In genomic region chr11:108228236-108228635, GRCh38 we compare ENCODE assay signal across 18 cellular contexts. TPM values are rescaled to one million over a fixed set of nuclear protein-coding genes. Genes with fewer than 3 reads are reported as not detected.
DNase-seq lines count a peak whose midpoint lies in the region; ATAC-seq, FAIRE-seq and TF ChIP-seq lines count a peak whose summit lies in the region.
"Had no signal": no experiment of that assay in that cellular context is flagged by ENCODE, and none has a peak within 500 bp of the region (broad histone marks: within the 10 kb centered on the region; RNA-seq: fewer than 3 reads in every experiment).

No MANE protein-coding gene starts in this region.

- no peaks in the 10 kb centered on the region for H3K9me3 Mint-ChIP-seq in activated CD8-positive, alpha-beta memory T cell treated with anti-CD3 and anti-CD28 coated beads, Interleukin-2, amount 10 ng/mL, durations not matched to agents 7 days and 5 days (ENCODE audit: low read depth)
- H3K9me3 Mint-ChIP-seq in activated naive CD8-positive, alpha-beta T cell treated with anti-CD3 and anti-CD28 coated beads for 36 hours: no peaks in the 10 kb centered on the region
- no peaks in the 10 kb centered on the region for H3K9me3 Mint-ChIP-seq in natural killer cell
- H3K9me3 Mint-ChIP-seq: type B pancreatic cell had no signal

- H3K27ac Mint-ChIP-seq in activated CD8-positive, alpha-beta memory T cell treated with anti-CD3 and anti-CD28 coated beads, Interleukin-2, amount 10 ng/mL, durations not matched to agents 7 days and 5 days: peak overlapping the region; percentile 52
- H3K27ac Mint-ChIP-seq in activated naive CD8-positive, alpha-beta T cell treated with anti-CD3 and anti-CD28 coated beads for 36 hours: peak overlapping the region; percentile 90
- H3K27ac Mint-ChIP-seq in natural killer cell: no peak overlapping the region
- H3K27ac Mint-ChIP-seq: type B pancreatic cell had no signal

- peaks cover 26% of the 10 kb centered on the region for H3K4me1 Mint-ChIP-seq in activated CD8-positive, alpha-beta memory T cell treated with anti-CD3 and anti-CD28 coated beads, Interleukin-2, amount 10 ng/mL, durations not matched to agents 7 days and 5 days
- peaks cover 57% of the 10 kb centered on the region for H3K4me1 Mint-ChIP-seq in activated naive CD8-positive, alpha-beta T cell treated with anti-CD3 and anti-CD28 coated beads for 36 hours
- H3K4me1 Mint-ChIP-seq in natural killer cell: peaks cover 52 to 56% of the 10 kb centered on the region in 2 donors

- peaks cover 58% of the 10 kb centered on the region for H3K36me3 Mint-ChIP-seq in activated CD8-positive, alpha-beta memory T cell treated with anti-CD3 and anti-CD28 coated beads, Interleukin-2, amount 10 ng/mL, durations not matched to agents 7 days and 5 days
- peaks cover 51% of the 10 kb centered on the region for H3K36me3 Mint-ChIP-seq in activated naive CD8-positive, alpha-beta T cell treated with anti-CD3 and anti-CD28 coated beads for 36 hours
- peaks cover 31% of the 10 kb centered on the region for H3K36me3 Mint-ChIP-seq in natural killer cell

- no peak for ATAC-seq in activated CD8-positive, alpha-beta memory T cell treated with anti-CD3 and anti-CD28 coated beads, Interleukin-2, amount 10 ng/mL, durations not matched to agents 7 days and 5 days
- ATAC-seq in natural killer cell (no peak), HG02610 (IDR thresholded peaks at IDR 0.05; ENCODE audit: unreplicated experiment) (no peak)
- ATAC-seq: right cardiac atrium had no signal

- CTCF ChIA-PET in activated CD8-positive, alpha-beta memory T cell treated with anti-CD3 and anti-CD28 coated beads, Interleukin-2, amount 10 ng/mL, durations not matched to agents 7 days and 5 days (lab: Charles Lee): no interaction called here

- intact Hi-C loops in natural killer cell (cut with micrococcal nuclease): loop anchor here (10.0 kb wide), 1 partner anchor 773 kb away; the partner anchor contains the start of gene CWF19L2

- no peak for DNase-seq in activated CD8-positive, alpha-beta memory T cell treated with anti-CD3 and anti-CD28 coated beads, Interleukin-2, amount 10 ng/mL, durations not matched to agents 7 days and 5 days
- no peak for DNase-seq in activated CD8-positive, alpha-beta memory T cell treated with anti-CD3 and anti-CD28 coated beads for 24 hours
- no peak for DNase-seq in GM19239 (ENCODE audit: insufficient read length, low spot score)
- DNase-seq in activated naive CD8-positive, alpha-beta T cell treated with anti-CD3 and anti-CD28 coated beads for 36 hours: no peak
- no peak for DNase-seq in natural killer cell
- DNase-seq in frontal cortex (ENCODE audit: low spot score in 2 of 2): no peak
- DNase-seq in A172 (ENCODE audit: low spot score): no peak
- DNase-seq: ACHN, dorsolateral prefrontal cortex, GOT3, NCI-H187, NCI-H345, right cardiac atrium, stomach, T-helper 1 cell had no signal

- H3K4me3 Mint-ChIP-seq in activated CD8-positive, alpha-beta memory T cell treated with anti-CD3 and anti-CD28 coated beads, Interleukin-2, amount 10 ng/mL, durations not matched to agents 7 days and 5 days: no peak overlapping the region
- H3K4me3 Mint-ChIP-seq in activated naive CD8-positive, alpha-beta T cell treated with anti-CD3 and anti-CD28 coated beads for 36 hours: peak overlapping the region; percentile 63
- H3K4me3 Mint-ChIP-seq in natural killer cell: peak overlapping the region; percentile 77
- H3K4me3 Mint-ChIP-seq: type B pancreatic cell had no signal

- no peaks in the 10 kb centered on the region for H3K27me3 Mint-ChIP-seq in activated CD8-positive, alpha-beta memory T cell treated with anti-CD3 and anti-CD28 coated beads, Interleukin-2, amount 10 ng/mL, durations not matched to agents 7 days and 5 days
- no peaks in the 10 kb centered on the region for H3K27me3 Mint-ChIP-seq in activated naive CD8-positive, alpha-beta T cell treated with anti-CD3 and anti-CD28 coated beads for 36 hours
- H3K27me3 Mint-ChIP-seq in natural killer cell (ENCODE audit: low read depth in 2 of 2): no peaks in the 10 kb centered on the region
- H3K27me3 Mint-ChIP-seq: type B pancreatic cell had no signal

- FAIRE-seq in GM19239 (lab: Jason Lieb, UNC) (peak; percentile 11), frontal cortex (lab: Jason Lieb, UNC) (no peak)
- FAIRE-seq: bronchial epithelial cell had no signal

- TF ChIP-seq CTCF in natural killer cell (IDR thresholded peaks at IDR 0.05): no peak

RNA-seq across cellular contexts. Expression of gene ATM, which starts 5.4 kb away (rescaled TPM):
- 100 to 1,000 TPM in 1 of 2 experiments, 10 to 100 TPM in 1; 84.3 to 113 TPM for total RNA-seq in activated CD8-positive, alpha-beta memory T cell treated with anti-CD3 and anti-CD28 coated beads, Interleukin-2, amount 10 ng/mL, durations not matched to agents 7 days and 5 days
- total RNA-seq in activated naive CD8-positive, alpha-beta T cell treated with anti-CD3 and anti-CD28 coated beads for 36 hours: 10 to 100 TPM; 65.6 to 65.7 TPM
- 100 to 1,000 TPM; 502 to 568 (median 539) TPM for total RNA-seq in natural killer cell
- total RNA-seq in frontal cortex: 134 TPM
- total RNA-seq in A172 (2014; rRNA removed; shearing (Covaris generic)): 15.5 and 30.3 TPM in 2 replicates

RNA-seq across cellular contexts. Expression of gene NPAT, which starts 5.8 kb away (rescaled TPM):
- total RNA-seq in activated CD8-positive, alpha-beta memory T cell treated with anti-CD3 and anti-CD28 coated beads, Interleukin-2, amount 10 ng/mL, durations not matched to agents 7 days and 5 days: 10 to 100 TPM; 30.2 to 38.7 TPM
- 10 to 100 TPM; 40.4 to 42.5 TPM for total RNA-seq in activated naive CD8-positive, alpha-beta T cell treated with anti-CD3 and anti-CD28 coated beads for 36 hours
- 10 to 100 TPM; 34.8 to 42.6 (median 36.1) TPM for total RNA-seq in natural killer cell
- total RNA-seq in frontal cortex: 33.4 TPM
- 9.1 and 9.2 TPM in 2 replicates for total RNA-seq in A172 (2014; rRNA removed; shearing (Covaris generic))

Comparison
In these comparisons a context has a peak if more than half of its experiments do, and no peak if none do; other contexts are left out.
1. H3K27ac Mint-ChIP-seq: peak in activated CD8-positive, alpha-beta memory T cell treated with anti-CD3 and anti-CD28 coated beads, Interleukin-2, amount 10 ng/mL, durations not matched to agents 7 days and 5 days (single experiment) and activated naive CD8-positive, alpha-beta T cell treated with anti-CD3 and anti-CD28 coated beads for 36 hours (single experiment); none in natural killer cell (0 of 2).